Comparison of ENCODE assay signal across 8 cellular contexts in the genomic region with DNA sequence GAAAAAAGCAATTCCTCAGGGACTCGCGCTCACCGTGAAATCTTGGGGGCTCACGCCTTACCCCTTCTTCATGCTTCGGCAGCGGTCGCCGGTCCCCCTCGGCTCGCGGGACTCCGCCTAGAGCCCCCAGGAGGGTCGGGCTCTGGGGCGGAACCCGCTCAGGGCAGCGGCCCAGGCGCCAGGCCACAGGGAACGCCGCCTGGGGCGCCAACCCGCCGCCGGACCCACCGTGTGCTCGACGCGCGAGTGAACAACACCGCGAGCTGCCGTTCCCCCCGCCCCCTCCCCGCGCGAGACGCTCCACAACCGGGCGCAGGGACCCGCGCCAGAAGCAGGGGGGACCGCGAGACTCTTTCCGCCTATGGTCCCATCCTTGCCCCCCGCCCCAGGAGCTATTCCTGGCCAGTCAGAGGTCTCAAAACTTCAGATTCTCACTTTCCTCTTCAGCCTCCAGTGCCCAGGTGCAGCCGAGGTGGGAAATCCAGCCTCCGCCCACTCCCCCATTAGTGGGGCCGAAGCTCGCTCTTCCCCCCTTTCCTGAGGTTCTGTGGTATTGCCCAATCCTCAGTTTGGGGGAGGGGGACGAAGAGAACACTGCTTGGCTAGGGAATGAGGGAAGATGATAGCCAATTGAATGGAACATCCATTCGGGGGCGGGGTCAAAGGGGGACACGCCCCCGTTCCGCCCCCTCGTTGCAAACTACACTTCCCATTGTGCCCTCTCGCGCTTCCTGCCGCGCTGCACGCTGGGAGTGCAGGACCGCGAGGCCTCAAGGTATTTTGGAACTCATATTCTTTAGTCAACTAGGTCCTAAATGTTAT. TPM values are rescaled to one million over a fixed set of nuclear protein-coding genes. Genes with fewer than 3 reads are reported as not detected.
DNase-seq lines count a peak whose midpoint lies in the region; ATAC-seq and TF ChIP-seq lines count a peak whose summit lies in the region.

TSS of gene WASF1 (minus strand) at position 265 of the 822 bp plus-strand sequence. CDS start 52,069 bp downstream, outside the sequence.

- H3K9ac ChIP-seq in endodermal cell (ENCODE audit: extremely low read depth, low read length, poor library complexity, severe bottlenecking) (peak within 1 kb of the TSS; percentile 72), mesendoderm (ENCODE audit: low read length) (peak within 1 kb of the TSS; percentile 94)

- no peak within 1 kb of the TSS for H4K8ac ChIP-seq in mesendoderm (ENCODE audit: low read depth, low read length)

- no peak within 1 kb of the TSS for H3K4me3 Mint-ChIP-seq in endodermal cell

- H3K27ac Mint-ChIP-seq in endodermal cell: peak within 1 kb of the TSS; percentile 98

- no peak for TF ChIP-seq CTCF in endodermal cell (conservative IDR thresholded peaks at IDR 0.05)

- peaks cover 8% of the 10 kb centered on the region for H3K4me1 Mint-ChIP-seq in endodermal cell

- no peak within 1 kb of the TSS for H4K5ac ChIP-seq in mesendoderm (ENCODE audit: low read length)

- H3K18ac ChIP-seq in mesendoderm (ENCODE audit: low read length): peak within 1 kb of the TSS; percentile 15

- H3K36me3 Mint-ChIP-seq in endodermal cell (ENCODE audit: low read depth): no peaks in the 10 kb centered on the region

- H2BK15ac ChIP-seq in mesendoderm (replicated peaks; ENCODE audit: low read depth): no peak within 1 kb of the TSS

- H3K4ac ChIP-seq in mesendoderm (ENCODE audit: low read depth, low read length): no peak within 1 kb of the TSS

- H3K27ac ChIP-seq in endodermal cell (ENCODE audit: low read depth, low read length) (peak within 1 kb of the TSS; percentile 97), mesendoderm (ENCODE audit: low read depth, low read length) (peak within 1 kb of the TSS; percentile 89)

- peaks cover 32% of the 10 kb centered on the region for H3K79me2 ChIP-seq in mesendoderm (ENCODE audit: control insufficient read depth, insufficient read depth, low read length)

- DNase-seq in COLO668 (lab: John Stamatoyannopoulos, UW; ENCODE audit: unreplicated experiment) (peak; percentile 92), HUDEP-2 (lab: John Stamatoyannopoulos, UW; ENCODE audit: unreplicated experiment in 76 of 76) (peak in 75 of 76 experiments; percentile 69 to 98 (median 93)), NOMO-1 treated with dmso at 0.1 percent for 144 hours (lab: John Stamatoyannopoulos, UW; ENCODE audit: unreplicated experiment) (peak; percentile 86), endodermal cell (peak; percentile 99), mesendoderm (peak; percentile 99)
- DNase-seq in activated CD8-positive, alpha-beta memory T cell treated with anti-CD3 and anti-CD28 coated beads, Interleukin-2, amount 50 U/mL, for 1 hour (ENCODE audit: extremely low read depth): peak; percentile 64
- DNase-seq in stimulated activated CD8-positive, alpha-beta memory T cell treated with anti-CD3 and anti-CD28 coated beads, Interleukin-12 subunit alpha, Interleukin-12 subunit beta, amount 100 ng/mL, for 4 hours (ENCODE audit: low read depth): peak; percentile 81

- peak within 1 kb of the TSS; percentile 11 for H3K23ac ChIP-seq in mesendoderm (ENCODE audit: low read length)

- H3K4me1 ChIP-seq in endodermal cell (ENCODE audit: control insufficient read depth, insufficient read depth, low read length) (peaks cover under 1% of the 10 kb centered on the region), mesendoderm (ENCODE audit: control insufficient read depth, low read depth, low read length) (no peaks in the 10 kb centered on the region)

- H3K36me3 ChIP-seq in endodermal cell (ENCODE audit: control insufficient read depth, insufficient read depth, low read length): no peaks in the 10 kb centered on the region
- no peaks in the 10 kb centered on the region for H3K36me3 ChIP-seq in mesendoderm (ENCODE audit: control insufficient read depth, insufficient read depth, low read length)

- H3K27me3 ChIP-seq in endodermal cell (ENCODE audit: control insufficient read depth, insufficient read depth, low read length, poor library complexity, severe bottlenecking): no peaks in the 10 kb centered on the region
- no peaks in the 10 kb centered on the region for H3K27me3 ChIP-seq in mesendoderm (ENCODE audit: insufficient read depth, low read length, poor library complexity)

- peaks cover 13% of the 10 kb centered on the region for H3K79me1 ChIP-seq in mesendoderm (ENCODE audit: low read length)

- 0% methylated on average over 6 to 62 of the region's 62 CpGs for WGBS in endodermal cell (ENCODE audit: insufficient coverage in 1 of 2, insufficient read length in 1 of 2), 2 experiments
- no CpG with 5 or more reads among the region's 62 CpGs for WGBS in mesendoderm (ENCODE audit: extremely low coverage, insufficient coverage, low lambda C conversion rate)

- H3K4me2 ChIP-seq in mesendoderm (ENCODE audit: low read length): peak within 1 kb of the TSS; percentile 83

- H2BK120ac ChIP-seq in mesendoderm (ENCODE audit: low read depth, low read length): no peak within 1 kb of the TSS

- peak within 1 kb of the TSS; percentile 69 for H2BK5ac ChIP-seq in mesendoderm (ENCODE audit: low read length)

- H3K9me3 Mint-ChIP-seq in endodermal cell: no peaks in the 10 kb centered on the region

- peak within 1 kb of the TSS; percentile 94 for H3K56ac ChIP-seq in mesendoderm (ENCODE audit: low read length)

- H3K4me3 ChIP-seq in endodermal cell (ENCODE audit: low read length) (peak within 1 kb of the TSS; percentile 88), mesendoderm (ENCODE audit: low read length) (peak within 1 kb of the TSS; percentile 95)

- peak; percentile 84 for ATAC-seq in GM21390 (IDR thresholded peaks at IDR 0.05; ENCODE audit: unreplicated experiment)

- H2AK5ac ChIP-seq in mesendoderm (ENCODE audit: low read length): no peak within 1 kb of the TSS

- H3K27me3 Mint-ChIP-seq in endodermal cell (ENCODE audit: insufficient read depth): no peaks in the 10 kb centered on the region

- no peaks in the 10 kb centered on the region for H3K9me3 ChIP-seq in endodermal cell (ENCODE audit: control insufficient read depth, low read length)

RNA-seq across cellular contexts. Expression of gene WASF1, which starts in this region (rescaled TPM):
- 10 to 100 TPM; 31.1 to 35.3 TPM for total RNA-seq in endodermal cell
- 97.1 TPM for polyA plus RNA-seq in endodermal cell (2013, experiment 1 of 2)
- 82.4 TPM for polyA plus RNA-seq in endodermal cell (2013, experiment 2 of 2)
- 31.5 TPM for polyA plus RNA-seq in mesendoderm (2013, experiment 1 of 2)
- 33.4 TPM for polyA plus RNA-seq in mesendoderm (2013, experiment 2 of 2)

Comparison
In these comparisons a context has a peak if more than half of its experiments do, and no peak if none do; other contexts are left out.
1. Peak in every context shown above with its lines: DNase-seq, ATAC-seq, H3K4me3 ChIP-seq and H3K27ac ChIP-seq.